18 cellular contexts compared by ENCODE assay signal in the genomic region with DNA sequence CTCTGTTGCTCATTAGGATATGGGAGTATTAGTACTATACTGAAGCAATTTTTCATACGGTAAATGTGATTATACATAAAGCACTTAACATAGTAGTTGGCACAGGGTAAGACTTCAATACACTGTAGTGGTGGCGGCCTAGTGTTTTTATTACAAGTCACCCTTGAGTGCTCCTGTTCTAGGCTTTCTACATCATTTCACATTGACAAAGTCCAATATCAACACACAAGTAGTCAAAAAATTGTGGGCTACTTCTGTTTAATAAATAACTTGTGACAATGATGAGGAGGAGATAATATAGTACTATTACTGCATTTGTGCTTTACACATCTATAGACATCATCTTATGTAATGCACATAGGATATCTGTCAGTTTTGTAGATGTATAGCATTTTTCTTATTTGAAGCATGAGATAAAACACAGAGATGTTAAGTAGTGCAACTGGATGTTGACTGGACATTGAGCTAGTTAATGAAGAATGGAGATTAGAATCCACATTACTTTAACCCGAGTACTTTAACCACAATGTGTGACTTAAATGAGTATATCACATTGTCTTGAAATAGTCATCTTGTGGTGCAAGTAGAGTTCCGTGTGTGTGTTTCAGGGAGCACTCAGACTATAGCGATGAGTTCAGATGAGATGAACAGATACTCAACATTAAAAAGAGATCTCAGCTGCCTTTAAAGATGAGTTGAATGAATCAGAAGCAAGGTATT.
"Had no signal": no experiment of that assay in that cellular context is flagged by ENCODE, and none has a peak within 500 bp of the region (broad histone marks: within the 10 kb centered on the region; RNA-seq: fewer than 3 reads in every experiment).

No MANE protein-coding gene starts in this region.

- H3K27me3 ChIP-seq: colonic mucosa, heart left ventricle, neutrophil, sigmoid colon, upper lobe of left lung, uterus had no signal

- H3K27ac ChIP-seq: colonic mucosa, heart left ventricle, neutrophil, psoas muscle, sigmoid colon, upper lobe of left lung, uterus had no signal

- H3K4me1 ChIP-seq: colonic mucosa, heart left ventricle, psoas muscle, sigmoid colon, upper lobe of left lung, uterus had no signal

- FAIRE-seq: endothelial cell of umbilical vein, small intestine had no signal

- DNase-seq: colonic mucosa; dermis blood vessel endothelial cell; endodermal cell; foreskin melanocyte; heart left ventricle; hippocampal formation; left colon; mammary epithelial cell; naive thymus-derived CD4-positive, alpha-beta T cell; psoas muscle; sigmoid colon; small intestine; stimulated activated CD4-positive, alpha-beta T cell treated with anti-CD3 and anti-CD28 coated beads, Interleukin-12 subunit alpha, Interleukin-12 subunit beta, amount 100 ng/mL, for 4 hours; stimulated activated naive CD4-positive, alpha-beta T cell treated with Interleukin-2 at 50 U/mL for 16 hours; upper lobe of left lung; uterus had no signal

- H3K36me3 ChIP-seq: colonic mucosa, heart left ventricle, neutrophil, sigmoid colon, upper lobe of left lung, uterus had no signal

- ATAC-seq: heart left ventricle; left colon; naive thymus-derived CD4-positive, alpha-beta T cell; psoas muscle had no signal

- H3K9me3 ChIP-seq: colonic mucosa, heart left ventricle, neutrophil, psoas muscle, sigmoid colon, upper lobe of left lung, uterus had no signal

- H3K4me3 ChIP-seq: colonic mucosa, heart left ventricle, psoas muscle, sigmoid colon, upper lobe of left lung, uterus had no signal
